Comparison of ENCODE assay signal across 8 cellular contexts in genomic region chr15:41417812-41418211, GRCh38. TPM values are rescaled to one million over a fixed set of nuclear protein-coding genes. Genes with fewer than 3 reads are reported as not detected.
DNase-seq lines count a peak whose midpoint lies in the region; ATAC-seq, FAIRE-seq and TF ChIP-seq lines count a peak whose summit lies in the region.

No MANE protein-coding gene starts in this region.

- H3K9me1 ChIP-seq in IMR-90 (ENCODE audit: insufficient read depth, low read length) = peaks cover 10% of the 10 kb centered on the region

- DNase-seq in Caco-2 (no peak), IMR-90 (peak; percentile 15), MCF 10A (ENCODE audit: unreplicated experiment) (no peak), occipital lobe (lab: John Stamatoyannopoulos, UW) (no peak), urothelium cell line (ENCODE audit: low spot score) (no peak), COLO829 (ENCODE audit: low spot score) (no peak)
- DNase-seq in stimulated activated CD8-positive, alpha-beta memory T cell treated with anti-CD3 and anti-CD28 coated beads, Interleukin-4, amount 100 ng/mL, for 48 hours = no peak

- CTCF ChIA-PET in Caco-2 (lab: Charles Lee) (no interaction called here), IMR-90 (lab: Yijun Ruan, JAX) (interaction anchor here (1.5 kb wide), 1 partner anchor 12 kb away, joined by 3 read pairs; no protein-coding TSS in a partner anchor), MCF 10A (lab: Yijun Ruan, JAX) (no interaction called here)

- H3K4me3 ChIP-seq in Caco-2 (ENCODE audit: low read depth, low read length) = peak overlapping the region; percentile 94
- peak overlapping the region; percentile 91 for H3K4me3 ChIP-seq in IMR-90 (ENCODE audit: insufficient read depth, low read depth, low read length)
- H3K4me3 ChIP-seq in mononuclear cell (ENCODE audit: low read length) = peak overlapping the region; percentile 95

- WGBS in IMR-90 (ENCODE audit: extremely low coverage in 2 of 2, insufficient read length in 1 of 2), 2 experiments = no CpG with 5 or more reads among the region's 6 CpGs

- no peak for FAIRE-seq in urothelium cell line (lab: Jason Lieb, UNC)

- peak overlapping the region; percentile 93 for H3K9ac ChIP-seq in IMR-90 (ENCODE audit: low read depth, low read length)

- H2AK5ac ChIP-seq in IMR-90 (ENCODE audit: low read depth, low read length) = peak overlapping the region; percentile 69; the same call in 1 of the 2 replicates

- BruUV-seq in Caco-2 (replicated peaks; lab: Mats Ljungman, UMichigan) (no TSS peak), IMR-90 (replicated peaks; lab: Mats Ljungman, UMichigan) (no TSS peak), MCF 10A (replicated peaks; lab: Mats Ljungman, UMichigan) (no TSS peak)

- dilution Hi-C loops in IMR-90 (cut with HindIII; ENCODE audit: low sequenced_read_pairs, unreplicated experiment) = no loop called here

- 0 out of 2 replicates have a peak overlapping the region, but pooled peaks have one; percentile 1 for H3K18ac ChIP-seq in IMR-90 (ENCODE audit: low read depth, low read length)

- in situ Hi-C loops in IMR-90 (cut with MboI; ENCODE audit: low sequenced_read_pairs) = no loop called here

- no peak for TF ChIP-seq POLR2A in IMR-90 (IDR thresholded peaks at IDR 0.05; ENCODE audit: low read depth, low read length)

- H3K4me2 ChIP-seq in IMR-90 (ENCODE audit: low read depth, low read length) = peak overlapping the region; percentile 92

- H3K27me3 ChIP-seq in Caco-2 (replicated peaks; ENCODE audit: control insufficient read depth, insufficient read depth, low read length) = no peaks in the 10 kb centered on the region
- no peaks in the 10 kb centered on the region for H3K27me3 ChIP-seq in IMR-90 (ENCODE audit: control insufficient read depth, insufficient read depth, low read length)
- H3K27me3 ChIP-seq in mononuclear cell (ENCODE audit: insufficient read depth, low read length) = no peaks in the 10 kb centered on the region

- no peak overlapping the region for H2BK120ac ChIP-seq in IMR-90 (ENCODE audit: low read depth, low read length)

- no peak overlapping the region for H2BK15ac ChIP-seq in IMR-90 (ENCODE audit: low read depth, low read length)

- H3K36me3 Mint-ChIP-seq in Caco-2 (ENCODE audit: insufficient read depth, unreplicated experiment) = peaks cover 17% of the 10 kb centered on the region
- peaks cover 5% of the 10 kb centered on the region for H3K36me3 Mint-ChIP-seq in MCF 10A (ENCODE audit: insufficient read depth, unreplicated experiment)

- ATAC-seq in IMR-90 (ENCODE audit: low read depth) = peak; percentile 12

- peak overlapping the region; percentile 98 for H2AFZ ChIP-seq in IMR-90 (replicated peaks; ENCODE audit: low read length, poor library complexity)

- POLR2A ChIA-PET in Caco-2 (lab: Charles Lee) (no interaction called here), IMR-90 (lab: Charles Lee; ENCODE audit: unreplicated experiment) (no interaction called here), MCF 10A (lab: Yijun Ruan, JAX) (interaction anchor here (0.7 to 1.5 kb wide), 9 partner anchors 9 to 186 kb away, joined by 3 to 9 read pairs (median 3); partner anchors contain the start of genes CHP1 and NDUFAF1)

- peak overlapping the region; percentile 84 for H3K27ac ChIP-seq in IMR-90 (ENCODE audit: insufficient read depth, low read length)

- no peaks in the 10 kb centered on the region for H3K36me3 ChIP-seq in Caco-2 (ENCODE audit: control insufficient read depth, insufficient read depth, low read length)
- H3K36me3 ChIP-seq in IMR-90 (ENCODE audit: control insufficient read depth, insufficient read depth, low read length) = no peaks in the 10 kb centered on the region

- peak overlapping the region; percentile 88 for H3K14ac ChIP-seq in IMR-90 (replicated peaks; ENCODE audit: low read depth, low read length)

- peaks cover 51% of the 10 kb centered on the region for H4K20me1 ChIP-seq in IMR-90 (ENCODE audit: insufficient read depth, low read length)

- H3K4me1 ChIP-seq in Caco-2 = no peaks in the 10 kb centered on the region
- 0 out of 2 replicates have a peak, but pooled peaks cover 5% of the 10 kb centered on the region for H3K4me1 ChIP-seq in IMR-90 (ENCODE audit: control insufficient read depth, insufficient read depth, low read length)
- peaks cover 28% of the 10 kb centered on the region for H3K4me1 ChIP-seq in mononuclear cell (ENCODE audit: insufficient read depth, low read length)

- TF ChIP-seq CTCF in Caco-2 (IDR thresholded peaks at IDR 0.05; ENCODE audit: insufficient read depth in 1 of 2, low read depth in 1 of 2, low read length in 1 of 2, severe bottlenecking in 1 of 2, unreplicated experiment in 1 of 2) = no peak
- TF ChIP-seq CTCF in IMR-90 (conservative IDR thresholded peaks at IDR 0.05; ENCODE audit: low read depth, low read length) = no peak
- TF ChIP-seq CTCF in MCF 10A (IDR thresholded peaks at IDR 0.05; ENCODE audit: unreplicated experiment) = no peak

- no peaks in the 10 kb centered on the region for H3K9me3 ChIP-seq in Caco-2
- H3K9me3 ChIP-seq in IMR-90 (ENCODE audit: control insufficient read depth, insufficient read depth, low read length) = no peaks in the 10 kb centered on the region
- no peaks in the 10 kb centered on the region for H3K9me3 ChIP-seq in mononuclear cell (ENCODE audit: low read depth, low read length)

- H2AK9ac ChIP-seq in IMR-90 (replicated peaks; ENCODE audit: low read depth, low read length, poor library complexity) = peak overlapping the region; percentile 96

- H3K4me3 Mint-ChIP-seq in Caco-2 (ENCODE audit: unreplicated experiment) = peak overlapping the region; percentile 95
- H3K4me3 Mint-ChIP-seq in MCF 10A (ENCODE audit: unreplicated experiment) = peak overlapping the region; percentile 92

- no peak overlapping the region for H2BK20ac ChIP-seq in IMR-90 (ENCODE audit: low read depth, low read length)

- H4K8ac ChIP-seq in IMR-90 (ENCODE audit: low read depth in 2 of 2, low read length in 2 of 2) = peak overlapping the region in 1 of 2 experiments; percentile 52; a peak in 2 of 4 replicates

- H4K5ac ChIP-seq in IMR-90 (ENCODE audit: low read depth, low read length) = peak overlapping the region; percentile 24

- peak overlapping the region; percentile 92 for H3K23ac ChIP-seq in IMR-90 (ENCODE audit: low read depth, low read length)

- H3K4me1 Mint-ChIP-seq in Caco-2 (ENCODE audit: low read depth, unreplicated experiment) = no peaks in the 10 kb centered on the region
- H3K4me1 Mint-ChIP-seq in MCF 10A (ENCODE audit: insufficient read depth, unreplicated experiment) = peaks cover 18% of the 10 kb centered on the region

- peak overlapping the region; percentile 31 for H3K4ac ChIP-seq in IMR-90 (ENCODE audit: low read depth, low read length)

- peak overlapping the region; percentile 94 for H3K27ac Mint-ChIP-seq in Caco-2 (ENCODE audit: unreplicated experiment)
- H3K27ac Mint-ChIP-seq in MCF 10A (ENCODE audit: low read depth, unreplicated experiment) = peak overlapping the region; percentile 85

- H3K56ac ChIP-seq in IMR-90 (ENCODE audit: extremely low read depth, insufficient read depth, low read length) = peak overlapping the region; percentile 82

- no peak for TF ChIP-seq RAD21 in IMR-90 (IDR thresholded peaks at IDR 0.05; ENCODE audit: low read length)

- intact Hi-C loops in Caco-2 (cut with micrococcal nuclease; ENCODE audit: unreplicated experiment) (no loop called here), IMR-90 (cut with micrococcal nuclease) (loop anchor here (10.0 kb wide), 1 partner anchor 183 kb away; the partner anchor contains the start of genes CHP1 and EXD1), MCF 10A (cut with micrococcal nuclease) (no loop called here)

- H3K9me3 Mint-ChIP-seq in Caco-2 (ENCODE audit: unreplicated experiment) (no peaks in the 10 kb centered on the region), MCF 10A (ENCODE audit: unreplicated experiment) (no peaks in the 10 kb centered on the region)

- no peak overlapping the region for H4K91ac ChIP-seq in IMR-90 (ENCODE audit: insufficient read depth, low read depth, low read length)

- peaks cover 19 to 47% of the 10 kb centered on the region in 2 experiments for H3K79me1 ChIP-seq in IMR-90 (ENCODE audit: low read depth in 1 of 2, low read length in 2 of 2)

- no peaks in the 10 kb centered on the region for H3K27me3 Mint-ChIP-seq in Caco-2 (ENCODE audit: insufficient read depth, unreplicated experiment)
- no peaks in the 10 kb centered on the region for H3K27me3 Mint-ChIP-seq in MCF 10A (ENCODE audit: insufficient read depth, unreplicated experiment)

- H2BK5ac ChIP-seq in IMR-90 (ENCODE audit: low read depth, low read length, poor library complexity, severe bottlenecking) = peak overlapping the region; percentile 50

TF ChIP-seq in IMR-90, 13 proteins besides CTCF, POLR2A, EP300 and RAD21 (continues in another document):
- TF ChIP-seq, protein P1, sequence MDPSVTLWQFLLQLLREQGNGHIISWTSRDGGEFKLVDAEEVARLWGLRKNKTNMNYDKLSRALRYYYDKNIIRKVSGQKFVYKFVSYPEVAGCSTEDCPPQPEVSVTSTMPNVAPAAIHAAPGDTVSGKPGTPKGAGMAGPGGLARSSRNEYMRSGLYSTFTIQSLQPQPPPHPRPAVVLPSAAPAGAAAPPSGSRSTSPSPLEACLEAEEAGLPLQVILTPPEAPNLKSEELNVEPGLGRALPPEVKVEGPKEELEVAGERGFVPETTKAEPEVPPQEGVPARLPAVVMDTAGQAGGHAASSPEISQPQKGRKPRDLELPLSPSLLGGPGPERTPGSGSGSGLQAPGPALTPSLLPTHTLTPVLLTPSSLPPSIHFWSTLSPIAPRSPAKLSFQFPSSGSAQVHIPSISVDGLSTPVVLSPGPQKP (IDR thresholded peaks at IDR 0.05; ENCODE audit: borderline replicate concordance, low read depth, low read length) = no peak
- TF ChIP-seq FOS (IDR thresholded peaks at IDR 0.05; ENCODE audit: low read depth, low read length) (no peak), CHD1 (IDR thresholded peaks at IDR 0.05; ENCODE audit: low read depth, low read length) (no peak), MAZ (IDR thresholded peaks at IDR 0.05; ENCODE audit: borderline replicate concordance, low read depth, low read length) (no peak), MAFK (IDR thresholded peaks at IDR 0.05; ENCODE audit: low read depth, low read length) (no peak), RCOR1 (IDR thresholded peaks at IDR 0.05; ENCODE audit: insufficient replicate concordance, low read length) (no peak), CEBPB (IDR thresholded peaks at IDR 0.05; ENCODE audit: low read depth, low read length) (no peak)

RNA-seq across cellular contexts. Expression of gene RTF1, which starts 0.9 kb away (rescaled TPM):
- total RNA-seq in Caco-2 (2022) (40.8 TPM in 2 replicates), IMR-90 (2012; rRNA removed) (15.1 and 17.8 TPM in 2 replicates), MCF 10A (2022) (30.2 and 30.6 TPM in 2 replicates), mononuclear cell (40.5 TPM), occipital lobe (59.0 TPM)
- polyA plus RNA-seq in IMR-90 (2012; rRNA removed) = 21.7 and 24.3 TPM in 2 replicates
- 10.7 and 17.1 TPM in 2 replicates for polyA plus RNA-seq in IMR-90 (2012; cell fraction: cytosol; rRNA removed)
- 6.5 and 32.5 TPM in 2 replicates for polyA plus RNA-seq in IMR-90 (2012; cell fraction: nucleus; rRNA removed; ENCODE audit: low replicate concordance)

RNA-seq across cellular contexts. Expression of gene NDUFAF1, which starts 15.5 kb away (rescaled TPM):
- total RNA-seq in Caco-2 (2022) (13.3 and 18.3 TPM in 2 replicates), IMR-90 (2012; rRNA removed) (16.8 and 28.3 TPM in 2 replicates), MCF 10A (2022) (14.9 and 18.2 TPM in 2 replicates), mononuclear cell (4.8 TPM), occipital lobe (24.2 TPM)
- 13.4 and 14.6 TPM in 2 replicates for polyA plus RNA-seq in IMR-90 (2012; rRNA removed)
- polyA plus RNA-seq in IMR-90 (2012; cell fraction: cytosol; rRNA removed) = 4.9 and 6.7 TPM in 2 replicates
- 1.6 and 8.6 TPM in 2 replicates for polyA plus RNA-seq in IMR-90 (2012; cell fraction: nucleus; rRNA removed; ENCODE audit: low replicate concordance)
